22 cellular contexts compared by ENCODE assay signal in genomic region chr17:37571674-37572073, GRCh38. TPM values are rescaled to one million over a fixed set of nuclear protein-coding genes. Genes with fewer than 3 reads are reported as not detected.
DNase-seq lines count a peak whose midpoint lies in the region; ATAC-seq, FAIRE-seq and TF ChIP-seq lines count a peak whose summit lies in the region.
"Had no signal": no experiment of that assay in that cellular context is flagged by ENCODE, and none has a peak within 500 bp of the region (broad histone marks: within the 10 kb centered on the region; RNA-seq: fewer than 3 reads in every experiment).

No MANE protein-coding gene starts in this region.

- in situ Hi-C loops in HepG2 (cut with HindIII; ENCODE audit: extremely low pct_ligation_motif_present, low pct_unique_long_range_greater_than_20kb): no loop called here

- intact Hi-C loops in right lobe of liver (cut with DNase I): no loop called here
- intact Hi-C loops in HepG2 (cut with micrococcal nuclease; ENCODE audit: unreplicated experiment): loop anchor here (2.0 to 5.0 kb wide), 2 partner anchors 45 to 199 kb away; no protein-coding TSS in a partner anchor

- H3K9me3 ChIP-seq in right lobe of liver: no peaks in the 10 kb centered on the region
- no peaks in the 10 kb centered on the region for H3K9me3 ChIP-seq in HepG2 (ENCODE audit: low read length)
- peaks cover 8% of the 10 kb centered on the region for H3K9me3 ChIP-seq in SJCRH30 (replicated peaks)
- H3K9me3 ChIP-seq: Caco-2 had no signal

- TF ChIP-seq POLR2A in right lobe of liver (IDR thresholded peaks at IDR 0.05) (no peak), HepG2 (IDR thresholded peaks at IDR 0.05; ENCODE audit: insufficient read depth in 1 of 2, low read depth in 2 of 2, low read length in 2 of 2) (no peak)

- no peak overlapping the region for H2AFZ ChIP-seq in HepG2 (ENCODE audit: low read length)
- H2AFZ ChIP-seq: GM23248 had no signal

- H3K36me3 ChIP-seq in right lobe of liver (peaks cover 0 to 51% (median 28%) of the 10 kb centered on the region in 4 donors), HepG2 (replicated peaks in 1 of 2; ENCODE audit: control insufficient read depth in 1 of 2, insufficient read depth in 2 of 2, low read length in 2 of 2) (peaks cover 7 to 58% of the 10 kb centered on the region in 2 experiments), SJCRH30 (peaks cover 35% of the 10 kb centered on the region)

- H3K9ac ChIP-seq in HepG2 (ENCODE audit: insufficient read depth, low read depth, low read length): no peak overlapping the region
- H3K9ac ChIP-seq: GM23248 had no signal

- POLR2A ChIA-PET in HepG2 (lab: Yijun Ruan, JAX): no interaction called here

- no peaks in the 10 kb centered on the region for H3K79me2 ChIP-seq in HepG2 (ENCODE audit: insufficient read depth, low read length)

- H3K4me1 ChIP-seq in right lobe of liver: no peaks in the 10 kb centered on the region
- no peaks in the 10 kb centered on the region for H3K4me1 ChIP-seq in HepG2 (ENCODE audit: insufficient read depth, low read length)
- no peaks in the 10 kb centered on the region for H3K4me1 ChIP-seq in SJCRH30
- H3K4me1 ChIP-seq: Caco-2 had no signal

- H3K4me3 ChIP-seq in right lobe of liver (no peak overlapping the region), HepG2 (replicated peaks in 1 of 3; ENCODE audit: insufficient read depth in 1 of 3, low read depth in 2 of 3, low read length in 3 of 3) (no peak overlapping the region), SJCRH30 (no peak overlapping the region)
- H3K4me3 ChIP-seq: GM23248 had no signal

- TF ChIP-seq EP300 in HepG2 (IDR thresholded peaks at IDR 0.05; ENCODE audit: low read depth in 2 of 2, low read length in 2 of 2): no peak
- no peak for TF ChIP-seq EP300 in HepG2 (CRISPR knock-in tag; IDR thresholded peaks at IDR 0.05; ENCODE audit: borderline replicate concordance)

- no peak for TF ChIP-seq RAD21 in HepG2 (CRISPR knock-in tag; IDR thresholded peaks at IDR 0.05)

- H3K4me2 ChIP-seq in HepG2 (ENCODE audit: low read depth, low read length): no peak overlapping the region

- no peak overlapping the region for H3K27ac ChIP-seq in right lobe of liver
- no peak overlapping the region for H3K27ac ChIP-seq in HepG2 (ENCODE audit: extremely low read length, insufficient read depth, low read length)
- H3K27ac ChIP-seq in SJCRH30: no peak overlapping the region
- H3K27ac ChIP-seq: 22Rv1, GM23248 had no signal

- BruUV-seq in HepG2 (replicated peaks; lab: Mats Ljungman, UMichigan): no TSS peak

- DNase-seq in right lobe of liver (no peak), HepG2 (ENCODE audit: low spot score) (no peak), fibroblast of peridontal ligament (ENCODE audit: extremely low read depth) (peak; percentile 42), myocyte (ENCODE audit: low read depth) (peak; percentile 15), SJCRH30 (no peak), NOMO-1 treated with dmso at 0.1 percent for 144 hours (lab: John Stamatoyannopoulos, UW; ENCODE audit: unreplicated experiment) (no peak), Ammon's horn (ENCODE audit: low spot score) (no peak)
- DNase-seq: AML-193; C1 segment of cervical spinal cord; Caco-2; CD4-positive, alpha-beta memory T cell; DMS153; DND-41; GM23248; H7; HCEC 1CT had no signal

- FAIRE-seq in HepG2 (lab: Jason Lieb, UNC): no peak
- FAIRE-seq: A204.1, G401.6, GM12892, GM19239, H1 had no signal

- H4K20me1 ChIP-seq in HepG2 (ENCODE audit: insufficient read depth, low read length): no peaks in the 10 kb centered on the region

- WGBS in right lobe of liver (ENCODE audit: insufficient coverage, low coverage, low lambda C conversion rate, missing lambda C conversion rate): 22% methylated on average over 3 of the region's 3 CpGs
- WGBS in HepG2 (ENCODE audit: low lambda C conversion rate): 91% methylated on average over 3 of the region's 3 CpGs

- CTCF ChIA-PET in HepG2 (lab: Yijun Ruan, JAX; ENCODE audit: low intra/inter-chr PET ratio, low total read pairs): interaction anchor here (1.2 kb wide), 1 partner anchor 198 kb away, joined by 4 read pairs; no protein-coding TSS in a partner anchor

- ATAC-seq in right lobe of liver (peak in 3 of 4 donors; percentile 59 to 84 (median 76)), HepG2 (no peak)

- H3K27me3 ChIP-seq in right lobe of liver (no peaks in the 10 kb centered on the region), HepG2 (ENCODE audit: control insufficient read depth in 1 of 2, insufficient read depth in 2 of 2, low read length in 2 of 2) (no peaks in the 10 kb centered on the region), SJCRH30 (no peaks in the 10 kb centered on the region)

- TF ChIP-seq CTCF in right lobe of liver (IDR thresholded peaks at IDR 0.05) (no peak), HepG2 (CRISPR knock-in tag; IDR thresholded peaks at IDR 0.05) (no peak)

TF ChIP-seq in HepG2, 621 proteins besides CTCF, POLR2A, EP300 and RAD21:
- TF ChIP-seq ZNF484 (CRISPR knock-in tag; IDR thresholded peaks at IDR 0.05; ENCODE audit: borderline replicate concordance, low read depth) (no peak), ZNF563 (CRISPR knock-in tag; IDR thresholded peaks at IDR 0.05) (no peak), NCOA5 (CRISPR knock-in tag; IDR thresholded peaks at IDR 0.05) (no peak), ZNF546 (CRISPR knock-in tag; conservative IDR thresholded peaks at IDR 0.05) (no peak), ZNF558 (CRISPR knock-in tag; IDR thresholded peaks at IDR 0.05; ENCODE audit: borderline replicate concordance) (no peak), HNF4G (IDR thresholded peaks at IDR 0.05; ENCODE audit: borderline replicate concordance, low read depth, low read length) (no peak), HNF4G (CRISPR knock-in tag; IDR thresholded peaks at IDR 0.05; ENCODE audit: borderline replicate concordance, low read depth) (no peak)
- TF ChIP-seq, protein P1, sequence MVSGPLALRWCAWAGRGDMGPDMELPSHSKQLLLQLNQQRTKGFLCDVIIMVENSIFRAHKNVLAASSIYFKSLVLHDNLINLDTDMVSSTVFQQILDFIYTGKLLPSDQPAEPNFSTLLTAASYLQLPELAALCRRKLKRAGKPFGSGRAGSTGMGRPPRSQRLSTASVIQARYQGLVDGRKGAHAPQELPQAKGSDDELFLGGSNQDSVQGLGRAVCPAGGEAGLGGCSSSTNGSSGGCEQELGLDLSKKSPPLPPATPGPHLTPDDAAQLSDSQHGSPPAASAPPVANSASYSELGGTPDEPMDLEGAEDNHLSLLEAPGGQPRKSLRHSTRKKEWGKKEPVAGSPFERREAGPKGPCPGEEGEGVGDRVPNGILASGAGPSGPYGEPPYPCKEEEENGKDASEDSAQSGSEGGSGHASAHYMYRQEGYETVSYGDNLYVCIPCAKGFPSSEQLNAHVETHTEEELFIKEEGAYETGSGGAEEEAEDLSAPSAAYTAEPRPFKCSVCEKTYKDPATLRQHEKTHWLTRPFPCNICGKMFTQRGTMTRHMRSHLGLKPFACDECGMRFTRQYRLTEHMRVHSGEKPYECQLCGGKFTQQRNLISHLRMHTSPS (CRISPR knock-in tag; IDR thresholded peaks at IDR 0.05; ENCODE audit: low read depth): no peak

RNA-seq across cellular contexts. Expression of gene SYNRG, which starts 37.5 kb away (rescaled TPM):
- 10 to 100 TPM in 5 of 6 experiments, 1 to 10 TPM in 1; 9.0 to 16.2 (median 15.0) TPM for total RNA-seq in right lobe of liver
- total RNA-seq in HepG2 (2016; rRNA removed; fragmentation: Illumina TruSeq; extraction: Trizol): 8.7 and 15.4 TPM in 2 replicates
- 5.2 and 5.9 TPM in 2 replicates for total RNA-seq in HepG2 (2016; cell fraction: cytosol; rRNA removed; fragmentation: Illumina TruSeq; extraction: Trizol; ENCODE audit: low read depth)
- 7.4 and 13.5 TPM in 2 replicates for total RNA-seq in HepG2 (2016; cell fraction: insoluble cytoplasmic fraction; rRNA removed; fragmentation: Illumina TruSeq; extraction: Trizol)
- 5.7 and 6.1 TPM in 2 replicates for total RNA-seq in HepG2 (2016; cell fraction: membrane; rRNA removed; fragmentation: Illumina TruSeq; extraction: Trizol)
- 13.0 and 13.2 TPM in 2 replicates for total RNA-seq in HepG2 (2016; cell fraction: nucleus; rRNA removed; fragmentation: Illumina TruSeq; extraction: Trizol)
- polyA plus RNA-seq in HepG2 (2011; rRNA removed): 7.3 and 9.3 TPM in 2 replicates
- polyA plus RNA-seq in HepG2 (2011; cell fraction: cytosol; rRNA removed): 4.3 and 6.2 TPM in 2 replicates
- 10.9 and 12.4 TPM in 2 replicates for polyA plus RNA-seq in HepG2 (2011; cell fraction: nucleus; rRNA removed)
- 8.9 and 10.7 TPM in 2 replicates for polyA plus RNA-seq in HepG2 (2012)
- 0.62 and 0.75 TPM in 2 replicates for polyA plus RNA-seq in HepG2 (2016; cell fraction: cytosol; fragmentation: Illumina TruSeq; extraction: Trizol; ENCODE audit: low read depth)
- 10.1 and 12.7 TPM in 2 replicates for polyA plus RNA-seq in HepG2 (2016; cell fraction: insoluble cytoplasmic fraction; fragmentation: Illumina TruSeq; extraction: Trizol; ENCODE audit: low read depth)
- polyA plus RNA-seq in HepG2 (2016; cell fraction: membrane; fragmentation: Illumina TruSeq; extraction: Trizol; ENCODE audit: low read depth): 1.2 and 1.5 TPM in 2 replicates
- polyA plus RNA-seq in HepG2 (2016; cell fraction: nucleus; fragmentation: Illumina TruSeq; extraction: Trizol; ENCODE audit: insufficient read depth, low read depth): 17.1 TPM in 2 replicates
- 32.6 and 35.9 TPM in 2 replicates for polyA minus RNA-seq in HepG2 (2011; rRNA and poly(A)+ RNA removed; ENCODE audit: low replicate concordance)
- 12.0 and 15.9 TPM in 2 replicates for polyA minus RNA-seq in HepG2 (2011; cell fraction: cytosol; rRNA and poly(A)+ RNA removed)
- polyA minus RNA-seq in HepG2 (2011; cell fraction: nucleus; rRNA and poly(A)+ RNA removed): 30.4 and 35.7 TPM in 2 replicates
- 9.0 and 12.6 TPM in 2 replicates for total RNA-seq in myocyte
- 15.1 TPM for polyA plus RNA-seq in myocyte (2012)
- 14.8 and 16.5 TPM in 2 replicates for total RNA-seq in SJCRH30 (2014; rRNA removed; shearing (Covaris generic))

Comparison
In these comparisons a context has a peak if more than half of its experiments do, and no peak if none do; other contexts are left out.
1. DNase-seq: peak in fibroblast of peridontal ligament (single experiment) and myocyte (single experiment); none in right lobe of liver (0 of 3), HepG2 (single experiment), SJCRH30 (0 of 2), NOMO-1 treated with dmso at 0.1 percent for 144 hours (single experiment) and Ammon's horn (single experiment).